Comparison of ENCODE assay signal across 9 cellular contexts in the genomic region with DNA sequence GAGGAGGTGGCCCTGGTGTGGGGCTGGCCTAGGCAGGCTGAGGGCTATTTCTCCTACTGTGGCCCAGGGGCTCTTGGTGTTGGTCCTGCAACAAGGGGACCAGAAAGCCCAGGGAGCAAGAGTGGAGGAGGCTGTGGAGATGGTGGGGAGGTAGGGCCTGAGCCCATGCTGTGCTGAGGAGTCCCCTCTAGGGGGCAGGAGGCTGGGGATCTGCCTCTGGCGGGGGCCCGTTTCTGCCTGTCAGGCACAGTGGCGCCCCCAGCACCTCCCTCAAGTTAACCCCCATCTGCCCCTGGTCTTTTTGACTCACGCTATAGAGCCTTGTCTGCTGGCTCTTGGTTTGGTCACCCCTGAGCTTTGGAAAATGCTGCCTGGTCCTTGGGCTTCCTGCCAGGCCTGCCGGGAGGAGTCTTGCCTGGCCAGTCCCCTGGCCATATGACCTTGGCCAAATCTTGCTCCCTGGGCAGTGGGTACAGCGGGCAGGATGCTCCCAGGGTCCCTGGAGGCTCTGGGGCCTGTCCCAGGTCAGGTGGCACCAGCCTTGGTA. TPM values are rescaled to one million over a fixed set of nuclear protein-coding genes. Genes with fewer than 3 reads are reported as not detected.
A peak's percentile ranks its signal among the peaks of the same experiment; 100 is the strongest.
DNase-seq lines count a peak whose midpoint lies in the region; ATAC-seq and FAIRE-seq lines count a peak whose summit lies in the region.
"Had no signal": no experiment of that assay in that cellular context is flagged by ENCODE, and none has a peak within 500 bp of the region (broad histone marks: within the 10 kb centered on the region; RNA-seq: fewer than 3 reads in every experiment).

No MANE protein-coding gene starts in this region.

- H3K9me3 ChIP-seq in esophagus (ENCODE audit: control insufficient read depth in 2 of 2, insufficient read depth in 1 of 2, low read depth in 1 of 2, low read length in 1 of 2) = no peaks in the 10 kb centered on the region

- peak; percentile 36 for DNase-seq in activated T-cell treated with anti-CD3 and anti-CD28 coated beads for 48 hours (ENCODE audit: low read depth)
- no peak for DNase-seq in activated T-cell treated with anti-CD3 and anti-CD28 coated beads, Interleukin-2, amount 50 U/mL, for 1 hour
- peak; percentile 29 for DNase-seq in RPMI7951 (ENCODE audit: low read depth)
- DNase-seq in stimulated activated naive CD8-positive, alpha-beta T cell treated with anti-CD3 and anti-CD28 coated beads, Interleukin-15, amount 100 ng/mL, for 72 hours = peak in 1 of 2 donors; percentile 39
- no peak for DNase-seq in HTR-8/SVneo (ENCODE audit: insufficient read length, low spot score)
- DNase-seq in activated CD4-positive, alpha-beta T cell treated with anti-CD3 and anti-CD28 coated beads, Interleukin-2, amount 10 ng/mL, durations not matched to agents 7 days and 5 days = no peak

- no peaks in the 10 kb centered on the region for H3K27me3 ChIP-seq in esophagus (ENCODE audit: control insufficient read depth in 1 of 2, insufficient read depth in 2 of 2, low read length in 2 of 2)

- FAIRE-seq in HTR-8/SVneo (lab: Jason Lieb, UNC) = no peak
- FAIRE-seq: G401.6 had no signal

- H3K27me3 Mint-ChIP-seq in stimulated activated naive CD8-positive, alpha-beta T cell treated with anti-CD3 and anti-CD28 coated beads, Interleukin-15, amount 100 ng/mL, for 72 hours = peaks cover 12% of the 10 kb centered on the region
- peaks cover 14% of the 10 kb centered on the region for H3K27me3 Mint-ChIP-seq in activated CD4-positive, alpha-beta T cell treated with anti-CD3 and anti-CD28 coated beads, Interleukin-2, amount 10 ng/mL, durations not matched to agents 7 days and 5 days

- H3K36me3 ChIP-seq in esophagus (ENCODE audit: control insufficient read depth in 2 of 2, insufficient read depth in 2 of 2, low read length in 1 of 2) = peaks cover 0 to 16% of the 10 kb centered on the region in 2 donors

- no peak overlapping the region for H3K27ac Mint-ChIP-seq in stimulated activated naive CD8-positive, alpha-beta T cell treated with anti-CD3 and anti-CD28 coated beads, Interleukin-15, amount 100 ng/mL, for 72 hours
- H3K27ac Mint-ChIP-seq in activated CD4-positive, alpha-beta T cell treated with anti-CD3 and anti-CD28 coated beads, Interleukin-2, amount 10 ng/mL, durations not matched to agents 7 days and 5 days = no peak overlapping the region

- 41 to 45% methylated on average over 6 of the region's 6 CpGs for WGBS in esophagus, 2 donors

- H3K9me3 Mint-ChIP-seq in stimulated activated naive CD8-positive, alpha-beta T cell treated with anti-CD3 and anti-CD28 coated beads, Interleukin-15, amount 100 ng/mL, for 72 hours = no peaks in the 10 kb centered on the region
- H3K9me3 Mint-ChIP-seq in activated CD4-positive, alpha-beta T cell treated with anti-CD3 and anti-CD28 coated beads, Interleukin-2, amount 10 ng/mL, durations not matched to agents 7 days and 5 days = no peaks in the 10 kb centered on the region

- CTCF ChIA-PET in activated CD4-positive, alpha-beta T cell treated with anti-CD3 and anti-CD28 coated beads, Interleukin-2, amount 10 ng/mL, durations not matched to agents 7 days and 5 days (lab: Charles Lee) = interaction anchor here (0.7 kb wide), 1 partner anchor 19 kb away, joined by 3 read pairs; no protein-coding TSS in a partner anchor

- ATAC-seq in stimulated activated naive CD8-positive, alpha-beta T cell treated with anti-CD3 and anti-CD28 coated beads, Interleukin-15, amount 100 ng/mL, for 72 hours = peak; percentile 67
- ATAC-seq in HG02763 (IDR thresholded peaks at IDR 0.05; ENCODE audit: unreplicated experiment) = no peak

- H3K4me1 Mint-ChIP-seq in stimulated activated naive CD8-positive, alpha-beta T cell treated with anti-CD3 and anti-CD28 coated beads, Interleukin-15, amount 100 ng/mL, for 72 hours = peaks cover 24% of the 10 kb centered on the region
- H3K4me1 Mint-ChIP-seq in activated CD4-positive, alpha-beta T cell treated with anti-CD3 and anti-CD28 coated beads, Interleukin-2, amount 10 ng/mL, durations not matched to agents 7 days and 5 days = peaks cover 1% of the 10 kb centered on the region

- peaks cover 18 to 55% of the 10 kb centered on the region in 2 donors for H3K4me1 ChIP-seq in esophagus (ENCODE audit: control insufficient read depth in 2 of 2, insufficient read depth in 2 of 2, low read length in 1 of 2)

- POLR2A ChIA-PET in activated CD4-positive, alpha-beta T cell treated with anti-CD3 and anti-CD28 coated beads, Interleukin-2, amount 10 ng/mL, durations not matched to agents 7 days and 5 days (lab: Charles Lee) = no interaction called here

- H3K36me3 Mint-ChIP-seq in activated CD4-positive, alpha-beta T cell treated with anti-CD3 and anti-CD28 coated beads, Interleukin-2, amount 10 ng/mL, durations not matched to agents 7 days and 5 days (ENCODE audit: low read depth) = no peaks in the 10 kb centered on the region

- peak overlapping the region; percentile 11 to 51 for H3K27ac ChIP-seq in esophagus (ENCODE audit: low read depth in 2 of 2, low read length in 1 of 2)

- H3K4me3 ChIP-seq in esophagus (ENCODE audit: low read depth in 1 of 2, low read length in 2 of 2) = peak overlapping the region; percentile 12 to 15

- H3K4me3 Mint-ChIP-seq in stimulated activated naive CD8-positive, alpha-beta T cell treated with anti-CD3 and anti-CD28 coated beads, Interleukin-15, amount 100 ng/mL, for 72 hours = no peak overlapping the region
- no peak overlapping the region for H3K4me3 Mint-ChIP-seq in activated CD4-positive, alpha-beta T cell treated with anti-CD3 and anti-CD28 coated beads, Interleukin-2, amount 10 ng/mL, durations not matched to agents 7 days and 5 days

RNA-seq across cellular contexts. Expression of gene BAIAP2, which starts 5.9 kb away (rescaled TPM):
- 9.7 and 12.6 TPM in 2 replicates for total RNA-seq in RPMI7951 (2014; rRNA removed; shearing (Covaris generic))
- polyA plus RNA-seq in esophagus = 100 to 1,000 TPM in 1 of 2 donors, 10 to 100 TPM in 1; 91.2 to 107 TPM
- 1 to 10 TPM; 2.8 TPM for total RNA-seq in activated CD4-positive, alpha-beta T cell treated with anti-CD3 and anti-CD28 coated beads, Interleukin-2, amount 10 ng/mL, durations not matched to agents 7 days and 5 days

RNA-seq across cellular contexts. Expression of gene CHMP6, which starts 49.2 kb away (rescaled TPM):
- 6.6 and 10.5 TPM in 2 replicates for total RNA-seq in RPMI7951 (2014; rRNA removed; shearing (Covaris generic))
- 10 to 100 TPM; 21.5 to 26.7 TPM for polyA plus RNA-seq in esophagus
- total RNA-seq in activated CD4-positive, alpha-beta T cell treated with anti-CD3 and anti-CD28 coated beads, Interleukin-2, amount 10 ng/mL, durations not matched to agents 7 days and 5 days = 10 to 100 TPM; 31.3 to 32.9 TPM

Comparison
In these comparisons a context has a peak if more than half of its experiments do, and no peak if none do; other contexts are left out.
1. DNase-seq: peak in activated T-cell treated with anti-CD3 and anti-CD28 coated beads for 48 hours (single experiment) and RPMI7951 (single experiment); none in activated T-cell treated with anti-CD3 and anti-CD28 coated beads, Interleukin-2, amount 50 U/mL, for 1 hour (single experiment), HTR-8/SVneo (single experiment) and activated CD4-positive, alpha-beta T cell treated with anti-CD3 and anti-CD28 coated beads, Interleukin-2, amount 10 ng/mL, durations not matched to agents 7 days and 5 days (single experiment).